Comparison of ENCODE assay signal across 8 cellular contexts in the genomic region with DNA sequence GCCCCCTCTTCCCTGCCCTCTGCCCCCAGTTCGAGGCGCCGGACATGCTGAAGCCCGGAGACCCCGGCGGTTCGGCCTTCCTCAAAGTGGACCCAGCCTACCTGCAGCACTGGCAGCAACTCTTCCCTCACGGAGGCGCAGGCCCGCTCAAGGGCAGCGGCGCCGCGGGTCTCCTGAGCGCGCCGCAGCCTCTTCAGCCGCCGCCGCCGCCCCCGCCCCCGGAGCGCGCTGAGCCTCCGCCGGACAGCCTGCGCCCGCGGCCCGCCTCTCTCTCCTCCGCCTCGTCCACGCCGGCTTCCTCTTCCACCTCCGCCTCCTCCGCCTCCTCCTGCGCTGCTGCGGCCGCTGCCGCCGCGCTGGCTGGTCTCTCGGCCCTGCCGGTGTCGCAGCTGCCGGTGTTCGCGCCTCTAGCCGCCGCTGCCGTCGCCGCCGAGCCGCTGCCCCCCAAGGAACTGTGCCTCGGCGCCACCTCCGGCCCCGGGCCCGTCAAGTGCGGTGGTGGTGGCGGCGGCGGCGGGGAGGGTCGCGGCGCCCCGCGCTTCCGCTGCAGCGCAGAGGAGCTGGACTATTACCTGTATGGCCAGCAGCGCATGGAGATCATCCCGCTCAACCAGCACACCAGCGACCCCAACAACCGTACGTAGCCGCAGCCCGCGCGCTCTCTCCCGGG. TPM values are rescaled to one million over a fixed set of nuclear protein-coding genes. Genes with fewer than 3 reads are reported as not detected.
A peak's percentile ranks its signal among the peaks of the same experiment; 100 is the strongest.
DNase-seq lines count a peak whose midpoint lies in the region; ATAC-seq, FAIRE-seq and TF ChIP-seq lines count a peak whose summit lies in the region.

No MANE protein-coding gene starts in this region.

- H3K4me3 ChIP-seq in K562 = no peak overlapping the region
- H3K4me3 ChIP-seq in upper lobe of right lung = peak overlapping the region; percentile 58

- no peak overlapping the region for H3K27ac Mint-ChIP-seq in immature natural killer cell

- H3K27ac ChIP-seq in K562 (ENCODE audit: extremely low read depth, low read depth, low read length) (no peak overlapping the region), upper lobe of right lung (peak overlapping the region; percentile 66)

- intact Hi-C loops in K562 (cut with micrococcal nuclease) (no loop called here), upper lobe of right lung (cut with DNase I) (no loop called here)

- TF ChIP-seq POLR2A in K562 (conservative IDR thresholded peaks at IDR 0.05) = no peak

- no peaks in the 10 kb centered on the region for H4K20me1 ChIP-seq in K562 (replicated peaks; ENCODE audit: control insufficient read depth, insufficient read depth, low read length)

- peaks cover 3% of the 10 kb centered on the region for H3K9me1 ChIP-seq in K562 (ENCODE audit: control insufficient read depth, insufficient read depth, low read length)

- FAIRE-seq in K562 (lab: Jason Lieb, UNC) = no peak

- H3K4me1 Mint-ChIP-seq in immature natural killer cell = peaks cover 0 to 7% of the 10 kb centered on the region in 2 donors

- no peak overlapping the region for H2AFZ ChIP-seq in K562 (ENCODE audit: low read depth, low read length)

- peaks cover 7 to 45% (median 33%) of the 10 kb centered on the region in 3 donors for H3K27me3 Mint-ChIP-seq in immature natural killer cell (ENCODE audit: low read depth in 3 of 3)

- 30% methylated on average over 22 of the region's 83 CpGs for WGBS in K562 (ENCODE audit: insufficient coverage, low coverage, missing lambda C conversion rate)

- peaks cover 0 to 4% (median 0%) of the 10 kb centered on the region in 3 donors for H3K36me3 Mint-ChIP-seq in immature natural killer cell

- H3K36me3 ChIP-seq in K562 (ENCODE audit: control insufficient read depth, insufficient read depth, low read length) (no peaks in the 10 kb centered on the region), upper lobe of right lung (no peaks in the 10 kb centered on the region)

- H3K9ac ChIP-seq in K562 (ENCODE audit: insufficient read depth in 1 of 2, low read depth in 2 of 2, low read length in 2 of 2) = no peak overlapping the region

- peaks cover 0 to 25% of the 10 kb centered on the region in 2 experiments; a peak in 2 of 5 replicates for H3K4me1 ChIP-seq in K562 (replicated peaks in 1 of 2; ENCODE audit: control insufficient read depth in 2 of 2, insufficient read depth in 2 of 2, low read length in 2 of 2)
- H3K4me1 ChIP-seq in upper lobe of right lung = peaks cover 23% of the 10 kb centered on the region

- POLR2A ChIA-PET in K562 (lab: Yijun Ruan, JAX) = interaction anchor here (0.6 kb wide), 1 partner anchor 11 kb away, joined by 4 read pairs; no protein-coding TSS in a partner anchor

- CTCF ChIA-PET in K562 (lab: Yijun Ruan, JAX; ENCODE audit: low intra/inter-chr PET ratio) = no interaction called here

- in situ Hi-C loops in Caki2 (cut with HindIII; ENCODE audit: low pct_unique_long_range_greater_than_20kb, low sequenced_read_pairs) (no loop called here), K562 (cut with MboI) (no loop called here)

- no peak overlapping the region for H3K4me3 Mint-ChIP-seq in immature natural killer cell

- TF ChIP-seq RAD21 in K562 (CRISPR knock-in tag; conservative IDR thresholded peaks at IDR 0.05 in 1 of 2, IDR thresholded peaks at IDR 0.05 in 1 of 2) = no peak

- H3K27me3 ChIP-seq in K562 (ENCODE audit: control insufficient read depth in 2 of 2, insufficient read depth in 2 of 2, low read length in 2 of 2) (peaks cover 50 to 71% of the 10 kb centered on the region in 2 experiments), upper lobe of right lung (peaks cover 82% of the 10 kb centered on the region)

- no peak for TF ChIP-seq CTCF in K562 (IDR thresholded peaks at IDR 0.05 in 2 of 3, conservative IDR thresholded peaks at IDR 0.05 in 1 of 3; ENCODE audit: insufficient read depth in 2 of 3, low read depth in 1 of 3, low read length in 3 of 3)
- no peak for TF ChIP-seq CTCF in upper lobe of right lung (IDR thresholded peaks at IDR 0.05)

- TF ChIP-seq EP300 in K562 (IDR thresholded peaks at IDR 0.05; ENCODE audit: low read length) = no peak

- H3K4me2 ChIP-seq in K562 (ENCODE audit: insufficient read depth, low read length) = no peak overlapping the region

- ATAC-seq in HG02981 (IDR thresholded peaks at IDR 0.05; ENCODE audit: unreplicated experiment) (peak; percentile 52), K562 (peak; percentile 84), left lobe of liver (peak; percentile 56), upper lobe of right lung (peak; percentile 65)

- H3K9me3 Mint-ChIP-seq in immature natural killer cell = peaks cover 0 to 6% (median 0%) of the 10 kb centered on the region in 6 donors

- H3K9me3 ChIP-seq in K562 (replicated peaks; ENCODE audit: control insufficient read depth, insufficient read depth, low read depth, low read length) (no peaks in the 10 kb centered on the region), upper lobe of right lung (no peaks in the 10 kb centered on the region)

- H3K79me2 ChIP-seq in K562 (ENCODE audit: control insufficient read depth, insufficient read depth, low read length) = no peaks in the 10 kb centered on the region

- DNase-seq in Caki2 (ENCODE audit: low read depth) = peak; percentile 44
- DNase-seq in K562 (ENCODE audit: extremely low read depth in 1 of 4, low spot score in 3 of 4) = peak in 2 of 4 experiments; percentile 22 to 31
- no peak for DNase-seq in left lobe of liver (ENCODE audit: low spot score)
- DNase-seq in upper lobe of right lung = peak; percentile 74
- DNase-seq in immature natural killer cell = no peak
- no peak for DNase-seq in NCI-H1436 treated with DMSO at 0.1 percent for 48 hours (lab: John Stamatoyannopoulos, UW)
- DNase-seq in amygdala (lab: John Stamatoyannopoulos, UW) = no peak

- BruUV-seq in K562 (replicated peaks; lab: Mats Ljungman, UMichigan) = no TSS peak

TF ChIP-seq in K562, 482 proteins besides CTCF, POLR2A, EP300 and RAD21 (continues in another document):
- TF ChIP-seq ZBTB17 (CRISPR knock-in tag; IDR thresholded peaks at IDR 0.05) = no peak
- peak; percentile 65 for TF ChIP-seq HNRNPLL (IDR thresholded peaks at IDR 0.05; ENCODE audit: low read depth, low read length, poor library complexity, severe bottlenecking)
- TF ChIP-seq EGR1 (conservative IDR thresholded peaks at IDR 0.05) = peak; percentile 20; the same call in 1 of the 2 replicates

RNA-seq across cellular contexts. Expression of a gene that starts 1.1 kb away (rescaled TPM):
- total RNA-seq in Caki2 (2014; rRNA removed; shearing (Covaris generic); ENCODE audit: low replicate concordance) = not detected in 2 replicates
- not detected in 2 replicates for total RNA-seq in K562 (2011; cell fraction: chromatin; rRNA removed; ENCODE audit: low replicate concordance)
- not detected in 2 replicates for total RNA-seq in K562 (2011; cell fraction: nucleolus; rRNA removed)
- total RNA-seq in K562 (2011; cell fraction: nucleoplasm; rRNA removed) = not detected in 2 replicates
- 0.05 TPM in 1 of 2 replicates, not detected in the other for total RNA-seq in K562 (2014; rRNA removed)
- total RNA-seq in K562 (2014; rRNA removed; fragmentation: Illumina TruSeq; extraction: Trizol) = not detected in 2 replicates
- not detected in 2 replicates for total RNA-seq in K562 (2015; rRNA removed; fragmentation: Illumina TruSeq; extraction: Trizol)
- not detected in 2 replicates for total RNA-seq in K562 (2021)
- polyA plus RNA-seq in K562 (2011; rRNA removed) = not detected in 2 replicates
- polyA plus RNA-seq in K562 (2011; cell fraction: cytosol; rRNA removed) = not detected in 2 replicates
- polyA plus RNA-seq in K562 (2011; cell fraction: nucleus; rRNA removed) = 0.01 TPM in 1 of 2 replicates, not detected in the other
- polyA plus RNA-seq in K562 (2012) = 0.03 TPM in 1 of 2 replicates, not detected in the other
- 0.07 TPM in 1 of 2 replicates, not detected in the other for polyA plus RNA-seq in K562 (2014; fragmentation: Illumina TruSeq; extraction: Trizol)
- under 1 TPM in 1 of 2 experiments, not detected in 1; 0.01 TPM for polyA plus RNA-seq in K562 (2014; fragmentation: Nextera tagmentation; extraction: Ambion mirVana)
- polyA plus RNA-seq in K562 (2014; rRNA removed) = 0.01 TPM in 1 of 2 replicates, not detected in the other
- polyA minus RNA-seq in K562 (2011; rRNA and poly(A)+ RNA removed) = not detected in 2 replicates
- polyA minus RNA-seq in K562 (2011; cell fraction: cytosol; rRNA and poly(A)+ RNA removed) = not detected in 2 replicates
- polyA minus RNA-seq in K562 (2011; cell fraction: nucleus; rRNA and poly(A)+ RNA removed) = not detected in 2 replicates
- 0.35 TPM for total RNA-seq in left lobe of liver
- total RNA-seq in upper lobe of right lung = 8.9 TPM
- not detected for polyA plus RNA-seq in immature natural killer cell

RNA-seq across cellular contexts. Expression of a gene that starts 53.6 kb away (rescaled TPM):
- total RNA-seq in Caki2 (2014; rRNA removed; shearing (Covaris generic); ENCODE audit: low replicate concordance) = 21.9 and 24.8 TPM in 2 replicates
- 1.1 and 2.8 TPM in 2 replicates for total RNA-seq in K562 (2011; cell fraction: chromatin; rRNA removed; ENCODE audit: low replicate concordance)
- 2.6 and 3.0 TPM in 2 replicates for total RNA-seq in K562 (2011; cell fraction: nucleolus; rRNA removed)
- total RNA-seq in K562 (2011; cell fraction: nucleoplasm; rRNA removed) = 3.2 and 3.3 TPM in 2 replicates
- 2.9 and 3.1 TPM in 2 replicates for total RNA-seq in K562 (2014; rRNA removed)
- total RNA-seq in K562 (2014; rRNA removed; fragmentation: Illumina TruSeq; extraction: Trizol) = 3.8 and 4.1 TPM in 2 replicates
- 2.8 and 3.4 TPM in 2 replicates for total RNA-seq in K562 (2015; rRNA removed; fragmentation: Illumina TruSeq; extraction: Trizol)
- total RNA-seq in K562 (2021) = 2.5 and 3.4 TPM in 2 replicates
- 2.7 and 3.7 TPM in 2 replicates for polyA plus RNA-seq in K562 (2011; rRNA removed)
- polyA plus RNA-seq in K562 (2011; cell fraction: cytosol; rRNA removed) = 2.2 and 5.0 TPM in 2 replicates
- 0.80 and 2.0 TPM in 2 replicates for polyA plus RNA-seq in K562 (2011; cell fraction: nucleus; rRNA removed)
- polyA plus RNA-seq in K562 (2012) = 5.6 and 15.7 TPM in 2 replicates
- polyA plus RNA-seq in K562 (2014; fragmentation: Illumina TruSeq; extraction: Trizol) = 3.5 and 4.4 TPM in 2 replicates
- polyA plus RNA-seq in K562 (2014; fragmentation: Nextera tagmentation; extraction: Ambion mirVana) = 1 to 10 TPM; 1.3 to 2.8 TPM
- polyA plus RNA-seq in K562 (2014; rRNA removed) = 3.7 and 4.5 TPM in 2 replicates
- 4.6 and 7.5 TPM in 2 replicates for polyA minus RNA-seq in K562 (2011; rRNA and poly(A)+ RNA removed)
- polyA minus RNA-seq in K562 (2011; cell fraction: cytosol; rRNA and poly(A)+ RNA removed) = 1.6 TPM in 2 replicates
- polyA minus RNA-seq in K562 (2011; cell fraction: nucleus; rRNA and poly(A)+ RNA removed) = 0.67 and 1.2 TPM in 2 replicates
- total RNA-seq in left lobe of liver = 18.6 TPM
- 43.0 TPM for total RNA-seq in upper lobe of right lung
- polyA plus RNA-seq in immature natural killer cell = not detected

Comparison
In these comparisons a context has a peak if more than half of its experiments do, and no peak if none do; other contexts are left out.
1. DNase-seq: peak in Caki2 (single experiment) and upper lobe of right lung (single experiment); none in left lobe of liver (single experiment), immature natural killer cell (0 of 3), NCI-H1436 treated with DMSO at 0.1 percent for 48 hours (single experiment) and amygdala (0 of 56).
2. Peak in every context shown above with its lines, with median percentiles within 50 percentile points of each other: ATAC-seq.